In the genomic region with DNA sequence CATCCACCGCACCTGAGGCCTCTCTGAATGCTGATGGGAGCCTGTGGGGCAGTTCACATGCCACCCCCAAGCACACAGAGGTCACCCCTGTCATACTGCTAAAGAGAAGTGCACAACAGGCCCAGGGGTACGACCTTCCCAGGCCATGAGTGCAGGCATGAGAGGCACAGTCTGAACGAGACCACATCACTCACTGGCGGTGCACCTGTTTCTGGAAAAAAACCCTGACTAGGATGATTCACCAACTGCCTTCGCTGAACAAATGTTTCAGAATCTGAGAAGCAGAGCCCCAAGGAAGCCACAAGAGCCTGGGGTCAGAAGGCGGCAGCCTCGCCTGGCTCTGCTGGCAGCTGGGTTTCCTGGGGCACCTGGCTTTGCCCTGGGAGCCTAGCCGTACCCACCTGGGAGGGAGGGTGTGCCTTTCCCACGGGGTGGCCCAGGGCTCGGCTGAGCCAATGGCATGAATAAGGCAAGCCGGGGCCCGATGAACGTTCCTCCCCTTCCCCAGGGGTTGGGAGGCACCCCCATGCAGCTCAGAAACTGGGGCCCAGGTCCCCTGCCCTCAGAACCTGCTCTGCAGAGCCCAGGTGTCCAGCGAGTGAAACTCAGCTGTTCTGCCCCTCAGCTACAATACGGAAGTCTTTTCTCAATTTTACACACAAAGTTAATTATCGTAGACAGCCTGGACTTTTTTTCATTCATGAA, we compare ENCODE assay signal across 8 cellular contexts.
A peak's percentile ranks its signal among the peaks of the same experiment; 100 is the strongest.
DNase-seq lines count a peak whose midpoint lies in the region; ATAC-seq and TF ChIP-seq lines count a peak whose summit lies in the region.

No MANE protein-coding gene starts in this region.

- peak overlapping the region; percentile 94 for H3K27ac ChIP-seq in hepatocyte

- H2AFZ ChIP-seq in hepatocyte = no peak overlapping the region

- H4K20me1 ChIP-seq in hepatocyte (ENCODE audit: insufficient read depth, poor library complexity, severe bottlenecking) = no peaks in the 10 kb centered on the region

- TF ChIP-seq CTCF in hepatocyte (IDR thresholded peaks at IDR 0.05; ENCODE audit: poor library complexity) = no peak

- H3K9me3 ChIP-seq in hepatocyte (ENCODE audit: low read depth) = no peaks in the 10 kb centered on the region

- H3K4me1 ChIP-seq in hepatocyte (ENCODE audit: insufficient read depth) = peaks cover 51% of the 10 kb centered on the region

- peak; percentile 66 for DNase-seq in HT1080 (ENCODE audit: low read depth)
- DNase-seq in activated T-cell treated with anti-CD3 and anti-CD28 coated beads for 4 hours = peak; percentile 58
- no peak for DNase-seq in hepatocyte (ENCODE audit: low spot score)
- peak; percentile 28 to 55 for DNase-seq in stimulated activated CD8-positive, alpha-beta memory T cell treated with anti-CD3 and anti-CD28 coated beads, Interleukin-15, amount 100 ng/mL, for 4 hours (ENCODE audit: low read depth in 2 of 2)
- DNase-seq in DMS53 (lab: John Stamatoyannopoulos, UW) = no peak
- DNase-seq in cerebellum (ENCODE audit: low spot score) = no peak

- H3K4me2 ChIP-seq in hepatocyte = no peak overlapping the region

- H3K4me3 ChIP-seq in hepatocyte = no peak overlapping the region

- ATAC-seq in GM18907 (IDR thresholded peaks at IDR 0.05; ENCODE audit: unreplicated experiment) = peak; percentile 75
- ATAC-seq in HG03520 (IDR thresholded peaks at IDR 0.05; ENCODE audit: unreplicated experiment) = no peak

- WGBS in hepatocyte (ENCODE audit: low lambda C conversion rate, missing lambda C conversion rate) = 92% methylated on average over 16 of the region's 16 CpGs

- H3K79me2 ChIP-seq in hepatocyte = peaks cover 71% of the 10 kb centered on the region

- no peaks in the 10 kb centered on the region for H3K36me3 ChIP-seq in hepatocyte (replicated peaks; ENCODE audit: insufficient read depth, low read depth)

- no peaks in the 10 kb centered on the region for H3K9me2 ChIP-seq in hepatocyte (replicated peaks; ENCODE audit: insufficient read depth)

- H3K27me3 ChIP-seq in hepatocyte = no peaks in the 10 kb centered on the region

Comparison
In these comparisons a context has a peak if more than half of its experiments do, and no peak if none do; other contexts are left out.
1. DNase-seq: peak in HT1080 (single experiment), activated T-cell treated with anti-CD3 and anti-CD28 coated beads for 4 hours (single experiment) and stimulated activated CD8-positive, alpha-beta memory T cell treated with anti-CD3 and anti-CD28 coated beads, Interleukin-15, amount 100 ng/mL, for 4 hours (2 of 2); none in hepatocyte (single experiment), DMS53 (single experiment) and cerebellum (single experiment).